In genomic region chr10:124672181-124672638, GRCh38 we compare ENCODE assay signal across 10 cellular contexts.
A peak's percentile ranks its signal among the peaks of the same experiment; 100 is the strongest.
DNase-seq lines count a peak whose midpoint lies in the region; ATAC-seq and TF ChIP-seq lines count a peak whose summit lies in the region.
"Had no signal": no experiment of that assay in that cellular context is flagged by ENCODE, and none has a peak within 500 bp of the region (broad histone marks: within the 10 kb centered on the region; RNA-seq: fewer than 3 reads in every experiment).

No MANE protein-coding gene starts in this region.

- H3K4me1 Mint-ChIP-seq in activated T-helper 17 cell treated with anti-CD3 and anti-CD28 coated beads, Interleukin-2, amount 50 U/mL, for 72 hours = peaks cover 53% of the 10 kb centered on the region
- peaks cover 96% of the 10 kb centered on the region for H3K4me1 Mint-ChIP-seq in stimulated activated effector memory CD8-positive, alpha-beta T cell treated with anti-CD3 and anti-CD28 coated beads, Interleukin-12 subunit alpha, Interleukin-12 subunit beta, amount 100 ng/mL, for 72 hours

- TF ChIP-seq CTCF in tibial artery (IDR thresholded peaks at IDR 0.05) = no peak

- H3K36me3 Mint-ChIP-seq in activated T-helper 17 cell treated with anti-CD3 and anti-CD28 coated beads, Interleukin-2, amount 50 U/mL, for 72 hours (ENCODE audit: low read depth) = peaks cover 25% of the 10 kb centered on the region
- H3K36me3 Mint-ChIP-seq in stimulated activated effector memory CD8-positive, alpha-beta T cell treated with anti-CD3 and anti-CD28 coated beads, Interleukin-12 subunit alpha, Interleukin-12 subunit beta, amount 100 ng/mL, for 72 hours = peaks cover 72% of the 10 kb centered on the region

- H3K4me3 ChIP-seq in H7 (ENCODE audit: insufficient read depth, low read depth, low read length) (no peak overlapping the region), tibial artery (no peak overlapping the region)

- H3K4me3 Mint-ChIP-seq in activated T-helper 17 cell treated with anti-CD3 and anti-CD28 coated beads, Interleukin-2, amount 50 U/mL, for 72 hours = peak overlapping the region; percentile 60
- H3K4me3 Mint-ChIP-seq in stimulated activated effector memory CD8-positive, alpha-beta T cell treated with anti-CD3 and anti-CD28 coated beads, Interleukin-12 subunit alpha, Interleukin-12 subunit beta, amount 100 ng/mL, for 72 hours = peak overlapping the region; percentile 70
- H3K4me3 Mint-ChIP-seq: activated T-helper 1 cell treated with anti-CD3 and anti-CD28 coated beads, Interleukin-12 subunit alpha, Interleukin-12 subunit beta, Interleukin-2, Interleukin-4 antibody, amounts not matched to agents 30 ng/mL and 10 ng/mL and 1 ng/mL, durations not matched to agents 14 hours and 24 hours and 36 hours had no signal

- peak; percentile 13 for ATAC-seq in activated T-helper 17 cell treated with anti-CD3 and anti-CD28 coated beads, Interleukin-2, amount 50 U/mL, for 72 hours (replicated peaks)
- ATAC-seq in stimulated activated effector memory CD8-positive, alpha-beta T cell treated with anti-CD3 and anti-CD28 coated beads, Interleukin-12 subunit alpha, Interleukin-12 subunit beta, amount 100 ng/mL, for 72 hours = peak; percentile 23
- no peak for ATAC-seq in GM18870 (IDR thresholded peaks at IDR 0.05; ENCODE audit: unreplicated experiment)

- intact Hi-C loops in tibial artery (cut with DNase I; ENCODE audit: low total_unique reads) = no loop called here

- DNase-seq in H7 (peak; percentile 72), D341Med (ENCODE audit: low spot score) (no peak), tibial artery (no peak)
- no peak for DNase-seq in stimulated activated effector memory CD8-positive, alpha-beta T cell treated with anti-CD3 and anti-CD28 coated beads, Interleukin-12 subunit alpha, Interleukin-12 subunit beta, amount 100 ng/mL, for 72 hours (ENCODE audit: low spot score in 2 of 2)
- DNase-seq in stimulated activated CD4-positive, alpha-beta T cell treated with anti-CD3 and anti-CD28 coated beads, Interleukin-4, amount 100 ng/mL, for 4 hours = no peak
- DNase-seq: NCI-H1105 had no signal

- H3K9me3 Mint-ChIP-seq in activated T-helper 17 cell treated with anti-CD3 and anti-CD28 coated beads, Interleukin-2, amount 50 U/mL, for 72 hours = no peaks in the 10 kb centered on the region
- H3K9me3 Mint-ChIP-seq in stimulated activated effector memory CD8-positive, alpha-beta T cell treated with anti-CD3 and anti-CD28 coated beads, Interleukin-12 subunit alpha, Interleukin-12 subunit beta, amount 100 ng/mL, for 72 hours = no peaks in the 10 kb centered on the region
- H3K9me3 Mint-ChIP-seq: activated T-helper 1 cell treated with anti-CD3 and anti-CD28 coated beads, Interleukin-12 subunit alpha, Interleukin-12 subunit beta, Interleukin-2, Interleukin-4 antibody, amounts not matched to agents 30 ng/mL and 10 ng/mL and 1 ng/mL, durations not matched to agents 14 hours and 24 hours and 36 hours had no signal

- no peaks in the 10 kb centered on the region for H3K36me3 ChIP-seq in H7 (replicated peaks; ENCODE audit: control insufficient read depth, insufficient read depth, low read length)
- H3K36me3 ChIP-seq in tibial artery = no peaks in the 10 kb centered on the region

- no peaks in the 10 kb centered on the region for H3K9me3 ChIP-seq in tibial artery

- no peaks in the 10 kb centered on the region for H3K27me3 Mint-ChIP-seq in activated T-helper 17 cell treated with anti-CD3 and anti-CD28 coated beads, Interleukin-2, amount 50 U/mL, for 72 hours

- peaks cover 0 to 21% (median 0%) of the 10 kb centered on the region in 4 donors for H3K4me1 ChIP-seq in tibial artery

- H3K27me3 ChIP-seq in H7 (ENCODE audit: control insufficient read depth, insufficient read depth, low read length) (no peaks in the 10 kb centered on the region), layer of hippocampus (ENCODE audit: control insufficient read depth, insufficient read depth, low read length) (no peaks in the 10 kb centered on the region), tibial artery (no peaks in the 10 kb centered on the region)

- H3K27ac ChIP-seq in layer of hippocampus (ENCODE audit: low read depth, low read length) (peak overlapping the region; percentile 93), tibial artery (no peak overlapping the region)

- H3K27ac Mint-ChIP-seq in activated T-helper 17 cell treated with anti-CD3 and anti-CD28 coated beads, Interleukin-2, amount 50 U/mL, for 72 hours = peak overlapping the region; percentile 37
- H3K27ac Mint-ChIP-seq in stimulated activated effector memory CD8-positive, alpha-beta T cell treated with anti-CD3 and anti-CD28 coated beads, Interleukin-12 subunit alpha, Interleukin-12 subunit beta, amount 100 ng/mL, for 72 hours = peak overlapping the region; percentile 95
- H3K27ac Mint-ChIP-seq: activated T-helper 1 cell treated with anti-CD3 and anti-CD28 coated beads, Interleukin-12 subunit alpha, Interleukin-12 subunit beta, Interleukin-2, Interleukin-4 antibody, amounts not matched to agents 30 ng/mL and 10 ng/mL and 1 ng/mL, durations not matched to agents 14 hours and 24 hours and 36 hours had no signal
